ENCODE assay signal across 11 cellular contexts in the genomic region with DNA sequence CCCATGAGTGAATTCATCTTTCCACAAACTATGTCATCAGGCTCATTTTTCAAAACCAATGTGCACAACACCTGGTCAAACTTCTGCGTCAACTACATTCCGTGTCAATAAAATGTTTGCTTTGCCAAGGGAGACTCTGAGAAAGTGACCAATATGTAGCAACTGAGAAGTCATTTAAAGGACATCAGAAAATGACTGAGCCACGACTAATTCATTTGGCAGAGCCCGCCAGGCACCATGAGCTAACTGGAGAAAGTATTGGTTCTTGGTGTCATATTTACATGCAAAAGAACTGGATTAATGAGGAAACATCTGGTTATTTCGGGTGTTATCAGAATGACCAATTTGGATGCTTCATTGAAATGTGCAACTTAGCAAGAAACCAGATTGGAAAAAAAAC. TPM values are rescaled to one million over a fixed set of nuclear protein-coding genes. Genes with fewer than 3 reads are reported as not detected.
A peak's percentile ranks its signal among the peaks of the same experiment; 100 is the strongest.
DNase-seq lines count a peak whose midpoint lies in the region; ATAC-seq and TF ChIP-seq lines count a peak whose summit lies in the region.
"Had no signal": no experiment of that assay in that cellular context is flagged by ENCODE, and none has a peak within 500 bp of the region (broad histone marks: within the 10 kb centered on the region; RNA-seq: fewer than 3 reads in every experiment).

No MANE protein-coding gene starts in this region.

- H3K27me3 ChIP-seq in RWPE2 (ENCODE audit: insufficient read depth, poor library complexity, severe bottlenecking) (no peaks in the 10 kb centered on the region), osteoblast (ENCODE audit: insufficient read depth, low read length) (no peaks in the 10 kb centered on the region), A673 (replicated peaks; ENCODE audit: insufficient read depth, low read depth, low read length, poor library complexity) (no peaks in the 10 kb centered on the region)

- BruUV-seq in A673 (replicated peaks; lab: Mats Ljungman, UMichigan) = no TSS peak

- peaks cover 76% of the 10 kb centered on the region for H4K20me1 ChIP-seq in osteoblast (ENCODE audit: insufficient read depth, low read length)

- intact Hi-C loops in A673 (cut with micrococcal nuclease; ENCODE audit: unreplicated experiment) = no loop called here

- peak overlapping the region; percentile 56 for H3K4me2 ChIP-seq in osteoblast (ENCODE audit: insufficient read depth, low read length)

- peaks cover 100% of the 10 kb centered on the region for H3K79me2 ChIP-seq in osteoblast (ENCODE audit: insufficient read depth, low read length)

- TF ChIP-seq CTCF in RWPE2 (IDR thresholded peaks at IDR 0.05; ENCODE audit: poor library complexity, severe bottlenecking) (no peak), osteoblast (IDR thresholded peaks at IDR 0.05; ENCODE audit: extremely low read depth, low read depth, low read length) (no peak), A673 (conservative IDR thresholded peaks at IDR 0.05; ENCODE audit: low read depth, low read length) (no peak)

- H3K36me3 ChIP-seq in RWPE2 (ENCODE audit: low read depth) = peaks cover 94% of the 10 kb centered on the region
- H3K36me3 ChIP-seq in osteoblast (ENCODE audit: insufficient read depth, low read length) = peaks cover 56% of the 10 kb centered on the region
- no peaks in the 10 kb centered on the region for H3K36me3 ChIP-seq in A673 (ENCODE audit: insufficient read depth, low read length, poor library complexity, severe bottlenecking)

- peak; percentile 64 for DNase-seq in GM04504 (ENCODE audit: low read depth)
- no peak for DNase-seq in RWPE2 (ENCODE audit: low spot score)
- no peak for DNase-seq in osteoblast (ENCODE audit: insufficient read length, low spot score, missing footprints)
- no peak for DNase-seq in A172 (ENCODE audit: low spot score)
- DNase-seq in NCI-H748 (lab: John Stamatoyannopoulos, UW; ENCODE audit: unreplicated experiment) = no peak
- DNase-seq in A673 (ENCODE audit: low spot score) = no peak
- DNase-seq: activated CD4-positive, CD25-positive, alpha-beta regulatory T cell treated with anti-CD3 and anti-CD28 coated beads, Interleukin-2, amount 50 U/mL, for 72 hours; stimulated activated CD8-positive, alpha-beta memory T cell treated with anti-CD3 and anti-CD28 coated beads, Interleukin-4, amount 100 ng/mL, for 48 hours had no signal

- H3K4me3 ChIP-seq in RWPE2 (ENCODE audit: severe bottlenecking) = no peak overlapping the region
- peak overlapping the region; percentile 9 for H3K4me3 ChIP-seq in osteoblast (ENCODE audit: insufficient read depth, low read length)
- no peak overlapping the region for H3K4me3 ChIP-seq in A673 (ENCODE audit: low read depth, low read length, poor library complexity, severe bottlenecking)

- no peak overlapping the region for H2AFZ ChIP-seq in osteoblast (ENCODE audit: low read length)

- POLR2A ChIA-PET in A673 (lab: Charles Lee; ENCODE audit: low non-redundant PET) = no interaction called here

- CTCF ChIA-PET in A673 (lab: Charles Lee) = no interaction called here

- H3K27ac ChIP-seq in RWPE2 (ENCODE audit: poor library complexity, severe bottlenecking) (peak overlapping the region; percentile 99), osteoblast (ENCODE audit: low read depth, low read length) (peak overlapping the region; percentile 74), A673 (ENCODE audit: low read depth, low read length, poor library complexity, severe bottlenecking) (no peak overlapping the region)

- H3K9me3 ChIP-seq in RWPE2 (ENCODE audit: severe bottlenecking) (no peaks in the 10 kb centered on the region), osteoblast (ENCODE audit: low read depth, low read length) (no peaks in the 10 kb centered on the region), A673 (ENCODE audit: low read depth, low read length, poor library complexity, severe bottlenecking) (no peaks in the 10 kb centered on the region)

- H3K4me1 ChIP-seq in RWPE2 (ENCODE audit: insufficient read depth, poor library complexity, severe bottlenecking) (peaks cover 92% of the 10 kb centered on the region), osteoblast (ENCODE audit: insufficient read depth, low read length) (peaks cover 95% of the 10 kb centered on the region), A673 (ENCODE audit: insufficient read depth, low read length, poor library complexity, severe bottlenecking) (peaks cover 20% of the 10 kb centered on the region)

- peak; percentile 4 for ATAC-seq in RWPE2 (ENCODE audit: low read depth)
- ATAC-seq in esophagus mucosa = peak; percentile 3
- ATAC-seq in GM21717 (IDR thresholded peaks at IDR 0.05; ENCODE audit: unreplicated experiment) = no peak
- ATAC-seq: activated T-helper 17 cell treated with anti-CD3 and anti-CD28 coated beads, Interleukin-2, amount 50 U/mL, for 72 hours had no signal

RNA-seq across cellular contexts. Expression of a gene that starts 7.2 kb away (rescaled TPM):
- total RNA-seq in esophagus mucosa = 62.3 TPM
- total RNA-seq in osteoblast = 241 and 298 TPM in 2 replicates
- total RNA-seq in A172 (2014; rRNA removed; shearing (Covaris generic)) = 155 and 205 TPM in 2 replicates
- total RNA-seq in A673 (2021) = 10.2 and 15.0 TPM in 2 replicates
- total RNA-seq: activated T-helper 17 cell treated with anti-CD3 and anti-CD28 coated beads, Interleukin-2, amount 50 U/mL, for 72 hours had no signal
